ENCODE assay signal across 1 cellular context in the genomic region with DNA sequence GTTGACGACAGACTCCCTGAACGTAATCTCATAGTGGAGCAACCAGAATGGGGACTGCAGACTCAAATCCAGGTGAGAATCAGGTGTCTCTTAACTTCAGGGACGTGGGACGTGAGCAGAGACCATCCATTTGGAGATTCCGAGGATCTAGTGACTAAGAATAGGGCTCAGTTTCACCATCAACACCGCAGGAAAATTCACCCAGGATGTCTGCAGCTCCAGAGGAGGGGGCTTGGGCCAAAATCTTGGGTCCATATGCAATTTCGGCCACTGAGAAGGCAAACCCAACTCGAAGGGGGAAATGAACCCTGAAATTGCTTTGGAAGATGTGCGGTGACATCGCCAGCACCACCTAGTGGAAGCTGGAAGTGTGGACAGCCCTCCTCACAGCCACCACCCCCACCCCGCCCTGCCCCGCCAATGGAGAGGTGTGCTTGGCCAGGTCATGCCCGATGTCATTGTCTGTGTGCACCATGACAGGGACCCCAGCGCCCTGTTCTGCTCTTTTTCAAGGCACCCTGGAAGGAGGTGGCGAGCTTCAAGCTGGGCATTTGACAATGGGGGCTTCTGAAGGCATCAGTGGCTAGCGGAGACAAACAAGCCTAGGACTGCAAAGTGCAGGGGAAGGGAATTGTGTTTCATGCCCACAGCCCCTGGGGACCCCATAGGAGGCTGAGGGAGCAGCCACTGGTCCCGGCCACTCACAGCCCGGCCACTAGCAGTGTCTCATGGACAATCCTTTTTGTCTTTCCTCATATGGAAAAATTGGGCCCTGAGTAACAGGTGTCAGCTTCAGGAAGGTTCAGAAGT.
A peak's percentile ranks its signal among the peaks of the same experiment; 100 is the strongest.
TF ChIP-seq lines count a peak whose summit lies in the region.

No MANE protein-coding gene starts in this region.

TF ChIP-seq in H1, 55 proteins besides CTCF, POLR2A, EP300 and RAD21:
- TF ChIP-seq SUZ12 (IDR thresholded peaks at IDR 0.05; ENCODE audit: low read length) (no peak), KDM5A (IDR thresholded peaks at IDR 0.05; ENCODE audit: low read length) (no peak), BACH1 (IDR thresholded peaks at IDR 0.05; ENCODE audit: low read length) (no peak), KDM4A (IDR thresholded peaks at IDR 0.05; ENCODE audit: low read depth, low read length, severe bottlenecking) (peak; percentile 22), HDAC2 (IDR thresholded peaks at IDR 0.05; ENCODE audit: borderline replicate concordance in 1 of 2, low read depth in 2 of 2, low read length in 2 of 2) (peak in 1 of 2 experiments; percentile 12; a peak in 1 of 4 replicates), TEAD4 (IDR thresholded peaks at IDR 0.05; ENCODE audit: low read depth, low read length) (no peak)
